In the genomic region with DNA sequence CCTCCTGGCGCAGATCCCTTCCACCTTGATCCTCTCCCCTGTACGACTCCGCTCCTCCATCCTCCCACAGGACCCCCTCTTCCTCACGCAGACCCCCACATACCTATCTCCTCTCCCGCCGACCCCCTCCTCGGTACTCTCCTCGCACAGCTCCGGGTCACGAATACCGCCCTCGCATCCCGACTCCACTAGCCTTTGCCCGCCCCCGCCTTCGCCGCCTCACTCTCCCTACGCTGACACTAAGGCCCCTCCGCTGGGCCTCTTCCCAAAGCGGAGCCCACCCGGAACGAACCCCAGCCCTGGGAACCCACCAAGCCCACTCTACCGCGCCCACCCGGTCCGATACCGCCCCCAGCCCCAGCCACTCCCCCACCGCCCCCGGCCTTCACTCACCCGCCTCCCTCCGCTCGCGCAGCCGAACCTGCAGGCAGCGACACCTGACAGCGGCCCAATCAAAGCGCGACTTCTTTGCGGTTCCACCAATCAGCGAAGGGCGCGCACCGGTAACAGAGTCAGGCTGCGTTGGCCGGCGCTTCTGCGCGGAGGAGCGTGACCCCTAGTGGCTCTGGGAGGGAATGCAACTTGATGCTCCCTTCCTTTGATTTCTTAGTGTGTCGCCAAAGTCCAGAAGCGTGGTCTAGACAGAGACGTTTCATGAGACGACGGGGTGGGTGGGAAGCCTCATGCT, we compare ENCODE assay signal across 8 cellular contexts. TPM values are rescaled to one million over a fixed set of nuclear protein-coding genes. Genes with fewer than 3 reads are reported as not detected.
DNase-seq lines count a peak whose midpoint lies in the region; ATAC-seq and TF ChIP-seq lines count a peak whose summit lies in the region.
"Not testable (repeated sequence)": the region's sequence is repeated elsewhere in the genome, so short reads cannot be mapped to it uniquely, and the experiment has no call there.

A gene (minus strand): TSS at position 430 of the 688 bp plus-strand sequence. CDS start 5,704 bp downstream, outside the sequence.

- ATAC-seq in GM18517 (IDR thresholded peaks at IDR 0.05; ENCODE audit: unreplicated experiment), result peak; percentile 91
- peak; percentile 96 for ATAC-seq in GM21529 (IDR thresholded peaks at IDR 0.05; ENCODE audit: unreplicated experiment)
- ATAC-seq in HG03064 (IDR thresholded peaks at IDR 0.05; ENCODE audit: low read depth, unreplicated experiment), result peak; percentile 82
- ATAC-seq in PC-3, result peak; percentile 93
- peak; percentile 99 for ATAC-seq in activated naive CD8-positive, alpha-beta T cell treated with anti-CD3 and anti-CD28 coated beads, Interleukin-2, amount 10 ng/mL, durations not matched to agents 7 days and 5 days (ENCODE audit: low read depth)

- intact Hi-C loops in PC-3 (cut with micrococcal nuclease), result not testable (repeated sequence)

- not testable (repeated sequence) for H3K4me1 Mint-ChIP-seq in activated naive CD8-positive, alpha-beta T cell treated with anti-CD3 and anti-CD28 coated beads, Interleukin-2, amount 10 ng/mL, durations not matched to agents 7 days and 5 days

- H3K9me3 ChIP-seq in PC-3 (ENCODE audit: low read length); neural cell (ENCODE audit: low read length): not testable (repeated sequence)

- not testable (repeated sequence) for H3K9ac ChIP-seq in PC-3 (ENCODE audit: low read length); neural cell (ENCODE audit: low read length)

- H3K36me3 ChIP-seq in PC-3 (ENCODE audit: low read depth, low read length); neural cell (ENCODE audit: insufficient read depth, low read length): not testable (repeated sequence)

- not testable (repeated sequence) for H3K4me3 Mint-ChIP-seq in activated naive CD8-positive, alpha-beta T cell treated with anti-CD3 and anti-CD28 coated beads, Interleukin-2, amount 10 ng/mL, durations not matched to agents 7 days and 5 days

- H3K9me3 Mint-ChIP-seq in activated naive CD8-positive, alpha-beta T cell treated with anti-CD3 and anti-CD28 coated beads, Interleukin-2, amount 10 ng/mL, durations not matched to agents 7 days and 5 days, result not testable (repeated sequence)

- CTCF ChIA-PET in PC-3 (lab: Charles Lee), result not testable (repeated sequence)

- not testable (repeated sequence) for TF ChIP-seq EP300 in neural cell (conservative IDR thresholded peaks at IDR 0.05; ENCODE audit: poor library complexity, severe bottlenecking)

- not testable (repeated sequence) for H4K20me1 ChIP-seq in PC-3 (ENCODE audit: low read length); neural cell (ENCODE audit: insufficient read depth)

- not testable (repeated sequence) for H3F3A ChIP-seq in PC-3 (ENCODE audit: low read length, unreplicated experiment); neural cell (ENCODE audit: insufficient read depth, low read length, poor library complexity, severe bottlenecking)

- not testable (repeated sequence) for H3K79me2 ChIP-seq in PC-3 (ENCODE audit: low read length); neural cell (replicated peaks; ENCODE audit: insufficient read depth, low read length)

- not testable (repeated sequence) for H2AFZ ChIP-seq in PC-3 (ENCODE audit: low read length); neural cell (ENCODE audit: low read depth, low read length)

- not testable (repeated sequence) for TF ChIP-seq RAD21 in neural cell (conservative IDR thresholded peaks at IDR 0.05)

- not testable (repeated sequence) for H3K4me2 ChIP-seq in PC-3 (ENCODE audit: low read length); neural cell (ENCODE audit: low read length)

- POLR2A ChIA-PET in PC-3 (lab: Charles Lee; ENCODE audit: unreplicated experiment); activated naive CD8-positive, alpha-beta T cell treated with anti-CD3 and anti-CD28 coated beads, Interleukin-2, amount 10 ng/mL, durations not matched to agents 7 days and 5 days (lab: Charles Lee): not testable (repeated sequence)

- not testable (repeated sequence) for H3K9me2 ChIP-seq in PC-3 (replicated peaks; ENCODE audit: low read length); neural cell (ENCODE audit: insufficient read depth, low read length)

- not testable (repeated sequence) for H3K4me3 ChIP-seq in PC-3 (ENCODE audit: low read length); neural cell (ENCODE audit: low read length)

- not testable (repeated sequence) for DNase-seq in PC-3; activated naive CD8-positive, alpha-beta T cell treated with anti-CD3 and anti-CD28 coated beads, Interleukin-2, amount 10 ng/mL, durations not matched to agents 7 days and 5 days; glomerular endothelial cell (ENCODE audit: extremely low read depth, low read depth, low spot score); ureter (ENCODE audit: low spot score)

- not testable (repeated sequence) for H3K27me3 ChIP-seq in PC-3 (ENCODE audit: low read length); neural cell (ENCODE audit: insufficient read depth, low read depth, low read length)

- H3K27ac Mint-ChIP-seq in activated naive CD8-positive, alpha-beta T cell treated with anti-CD3 and anti-CD28 coated beads, Interleukin-2, amount 10 ng/mL, durations not matched to agents 7 days and 5 days, result not testable (repeated sequence)

- TF ChIP-seq CTCF in PC-3 (conservative IDR thresholded peaks at IDR 0.05; ENCODE audit: low read depth, low read length); neural cell (IDR thresholded peaks at IDR 0.05; ENCODE audit: poor library complexity, severe bottlenecking): not testable (repeated sequence)

- not testable (repeated sequence) for BruUV-seq in PC-3 (replicated peaks; lab: Mats Ljungman, UMichigan)

- not testable (repeated sequence) for H3K36me3 Mint-ChIP-seq in activated naive CD8-positive, alpha-beta T cell treated with anti-CD3 and anti-CD28 coated beads, Interleukin-2, amount 10 ng/mL, durations not matched to agents 7 days and 5 days

- H3K27me3 Mint-ChIP-seq in activated naive CD8-positive, alpha-beta T cell treated with anti-CD3 and anti-CD28 coated beads, Interleukin-2, amount 10 ng/mL, durations not matched to agents 7 days and 5 days, result not testable (repeated sequence)

- not testable (repeated sequence) for H3K4me1 ChIP-seq in PC-3 (ENCODE audit: insufficient read depth, low read length)

- not testable (repeated sequence) for H3K27ac ChIP-seq in PC-3 (ENCODE audit: low read length); neural cell (ENCODE audit: low read length)

RNA-seq across cellular contexts. Expression of the gene that starts here (rescaled TPM):
- 19.8 and 24.9 TPM in 2 replicates for total RNA-seq in PC-3 (2014; rRNA removed)
- 10 to 100 TPM; 30.7 to 36.8 TPM for total RNA-seq in activated naive CD8-positive, alpha-beta T cell treated with anti-CD3 and anti-CD28 coated beads, Interleukin-2, amount 10 ng/mL, durations not matched to agents 7 days and 5 days
- 10.8 and 13.1 TPM in 2 replicates for total RNA-seq in glomerular endothelial cell
- 27.3 and 29.6 TPM in 2 replicates for polyA plus RNA-seq in neural cell
- polyA minus RNA-seq in neural cell, result 48.0 and 49.5 TPM in 2 replicates
- total RNA-seq in ureter, result 120 TPM
